Comparison of ENCODE assay signal across 15 cellular contexts in the genomic region with DNA sequence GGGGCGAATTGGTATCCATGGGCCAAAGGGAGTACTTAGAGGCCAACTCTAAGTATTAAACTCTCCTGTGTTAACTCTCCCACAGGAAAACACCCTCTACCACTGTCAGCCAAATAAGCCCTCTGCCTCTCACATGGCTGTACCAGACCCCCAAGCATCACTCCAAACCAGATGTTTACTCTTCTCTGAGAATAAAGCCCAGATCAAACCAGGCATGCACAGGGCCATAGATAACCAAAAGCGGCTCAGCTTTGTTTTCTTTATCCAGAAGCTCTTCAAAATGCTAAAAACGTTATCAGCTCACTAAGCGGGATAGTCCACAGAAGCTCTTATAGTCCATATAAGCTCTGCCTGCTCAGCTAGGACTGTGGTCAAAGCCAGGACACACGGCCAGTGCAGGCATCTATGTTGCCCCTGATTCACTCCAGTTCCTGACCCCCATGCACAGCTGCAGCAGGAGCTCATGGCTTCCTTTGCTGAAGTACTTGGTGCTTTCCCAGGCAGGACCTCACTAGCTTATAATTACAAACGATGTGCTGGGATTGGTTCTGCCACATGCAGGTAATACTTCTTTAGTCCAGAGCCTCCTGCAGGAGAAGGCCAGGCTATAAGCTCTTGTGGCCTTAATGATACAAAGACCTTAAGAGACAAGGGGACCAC. TPM values are rescaled to one million over a fixed set of nuclear protein-coding genes. Genes with fewer than 3 reads are reported as not detected.
DNase-seq lines count a peak whose midpoint lies in the region; TF ChIP-seq lines count a peak whose summit lies in the region.
"Had no signal": no experiment of that assay in that cellular context is flagged by ENCODE, and none has a peak within 500 bp of the region (broad histone marks: within the 10 kb centered on the region; RNA-seq: fewer than 3 reads in every experiment).

No MANE protein-coding gene starts in this region.

- DNase-seq in activated T-cell treated with anti-CD3 and anti-CD28 coated beads, Interleukin-2, amount 50 U/mL, for 24 hours, result no peak
- DNase-seq in activated T-cell treated with anti-CD3 and anti-CD28 coated beads, Interleukin-2, amount 50 U/mL, for 1 hour, result no peak
- no peak for DNase-seq in mesothelial cell of epicardium (ENCODE audit: low spot score in 2 of 2, unreplicated experiment in 2 of 2)
- DNase-seq in type B pancreatic cell (ENCODE audit: extremely low spot score, unreplicated experiment), result no peak
- DNase-seq in HEK293T (ENCODE audit: extremely low spot score), result no peak
- DNase-seq in RKO (ENCODE audit: low spot score), result no peak
- no peak for DNase-seq in NCI-H2029 (lab: John Stamatoyannopoulos, UW)
- DNase-seq: DMS 273 treated with DMSO at 0.1 percent for 48 hours, heart right ventricle, NCI-H2081 treated with DMSO at 0.1 percent for 48 hours, SHP77 treated with DMSO at 0.1 percent for 48 hours, WERI-Rb-1 had no signal

- POLR2A ChIA-PET in HEK293T (lab: Yijun Ruan, JAX), result interaction anchor here (0.7 to 1.0 kb wide), 3 partner anchors 9 to 75 kb away, joined by 3 to 4 read pairs (median 3); a partner anchor contains a TSS

- TF ChIP-seq CTCF in mesothelial cell of epicardium (IDR thresholded peaks at IDR 0.05; ENCODE audit: unreplicated experiment) (no peak), type B pancreatic cell (conservative IDR thresholded peaks at IDR 0.05) (no peak)

- CTCF ChIA-PET in HEK293T (lab: Yijun Ruan, JAX), result interaction anchor here (0.9 kb wide), 1 partner anchor 59 kb away, joined by 3 read pairs; no protein-coding TSS in a partner anchor

- H3K27ac Mint-ChIP-seq in activated T-cell treated with anti-CD3 and anti-CD28 coated beads, Interleukin-2, amount 50 U/mL, for 24 hours, result peak overlapping the region; percentile 3
- peak overlapping the region; percentile 91 for H3K27ac Mint-ChIP-seq in mesothelial cell of epicardium
- H3K27ac Mint-ChIP-seq in type B pancreatic cell, result peak overlapping the region; percentile 51

- H3K27me3 Mint-ChIP-seq in activated T-cell treated with anti-CD3 and anti-CD28 coated beads, Interleukin-2, amount 50 U/mL, for 24 hours, result no peaks in the 10 kb centered on the region
- H3K27me3 Mint-ChIP-seq in mesothelial cell of epicardium (ENCODE audit: low read depth), result no peaks in the 10 kb centered on the region
- H3K27me3 Mint-ChIP-seq in type B pancreatic cell, result no peaks in the 10 kb centered on the region

- H3K36me3 Mint-ChIP-seq in activated T-cell treated with anti-CD3 and anti-CD28 coated beads, Interleukin-2, amount 50 U/mL, for 24 hours (ENCODE audit: low read depth), result no peaks in the 10 kb centered on the region
- H3K36me3 Mint-ChIP-seq in mesothelial cell of epicardium (no peaks in the 10 kb centered on the region), type B pancreatic cell (no peaks in the 10 kb centered on the region)

- H3K4me3 Mint-ChIP-seq in activated T-cell treated with anti-CD3 and anti-CD28 coated beads, Interleukin-2, amount 50 U/mL, for 24 hours, result no peak overlapping the region
- H3K4me3 Mint-ChIP-seq in mesothelial cell of epicardium (no peak overlapping the region), type B pancreatic cell (no peak overlapping the region)

- no peaks in the 10 kb centered on the region for H3K9me3 Mint-ChIP-seq in activated T-cell treated with anti-CD3 and anti-CD28 coated beads, Interleukin-2, amount 50 U/mL, for 24 hours
- H3K9me3 Mint-ChIP-seq in mesothelial cell of epicardium (no peaks in the 10 kb centered on the region), type B pancreatic cell (no peaks in the 10 kb centered on the region)
- H3K9me3 Mint-ChIP-seq: neural crest cell had no signal

- peak overlapping the region; percentile 12 for H3K27ac ChIP-seq in angular gyrus (ENCODE audit: low read depth, low read length)
- H3K27ac ChIP-seq: body of pancreas, WERI-Rb-1 had no signal

- H3K4me1 Mint-ChIP-seq in activated T-cell treated with anti-CD3 and anti-CD28 coated beads, Interleukin-2, amount 50 U/mL, for 24 hours (ENCODE audit: low read depth), result peaks cover 54% of the 10 kb centered on the region
- H3K4me1 Mint-ChIP-seq in mesothelial cell of epicardium (peaks cover 61% of the 10 kb centered on the region), type B pancreatic cell (ENCODE audit: unreplicated experiment) (peaks cover 54% of the 10 kb centered on the region)

TF ChIP-seq in HEK293T, 16 proteins besides CTCF, POLR2A, EP300 and RAD21:
- TF ChIP-seq NFRKB (IDR thresholded peaks at IDR 0.05), result no peak
- no peak for TF ChIP-seq FOXA1 (IDR thresholded peaks at IDR 0.05)
- no peak for TF ChIP-seq CTBP1 (IDR thresholded peaks at IDR 0.05; ENCODE audit: borderline replicate concordance)
- no peak for TF ChIP-seq SUZ12 (IDR thresholded peaks at IDR 0.05)
- no peak for TF ChIP-seq TARDBP (IDR thresholded peaks at IDR 0.05)
- no peak for TF ChIP-seq FOXK2 (IDR thresholded peaks at IDR 0.05)

RNA-seq across cellular contexts. Expression of a gene that starts 21.0 kb away (rescaled TPM):
- total RNA-seq in mesothelial cell of epicardium, result 98.6 to 103 TPM (median 102 TPM) in 3 replicates
- total RNA-seq in type B pancreatic cell (ENCODE audit: low replicate concordance), result 45.5 and 58.1 TPM in 2 replicates

RNA-seq across cellular contexts. Expression of a gene that starts 33.0 kb away (rescaled TPM):
- 15.9 to 17.6 TPM (median 17.4 TPM) in 3 replicates for total RNA-seq in mesothelial cell of epicardium
- total RNA-seq in type B pancreatic cell (ENCODE audit: low replicate concordance), result 16.6 and 17.7 TPM in 2 replicates

RNA-seq across cellular contexts. Expression of a gene that starts 47.0 kb away (rescaled TPM):
- total RNA-seq in mesothelial cell of epicardium (10.1 to 12.5 TPM (median 12.5 TPM) in 3 replicates), type B pancreatic cell (ENCODE audit: low replicate concordance) (6.1 and 8.1 TPM in 2 replicates)

Comparison
In these comparisons a context has a peak if more than half of its experiments do, and no peak if none do; other contexts are left out.
1. H3K27ac Mint-ChIP-seq: peak in every context shown above with its lines; median percentile 91 in mesothelial cell of epicardium; 51 in type B pancreatic cell; 3 in activated T-cell treated with anti-CD3 and anti-CD28 coated beads, Interleukin-2, amount 50 U/mL, for 24 hours.